Comparison of ENCODE assay signal across 18 cellular contexts in the genomic region with DNA sequence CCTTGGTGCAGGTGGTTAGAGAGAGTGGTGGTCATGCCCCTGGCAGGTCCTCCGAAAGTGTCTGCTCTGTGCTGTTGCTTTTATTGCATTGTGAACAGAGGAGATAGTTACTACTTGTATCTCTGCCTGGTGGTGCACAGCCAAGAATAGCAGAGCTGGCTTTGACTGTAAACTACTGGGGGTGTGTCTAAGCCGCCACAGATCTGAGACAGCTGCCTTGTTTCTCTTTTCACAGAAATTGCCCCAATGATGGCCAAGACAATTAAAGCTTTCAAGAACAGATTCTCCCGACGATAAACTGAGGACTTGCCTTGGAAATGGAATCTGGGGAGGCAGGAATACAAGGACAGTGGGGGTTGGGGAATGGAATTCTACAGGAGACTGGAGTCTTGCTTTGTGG. TPM values are rescaled to one million over a fixed set of nuclear protein-coding genes. Genes with fewer than 3 reads are reported as not detected.
A peak's percentile ranks its signal among the peaks of the same experiment; 100 is the strongest.
DNase-seq lines count a peak whose midpoint lies in the region; ATAC-seq and TF ChIP-seq lines count a peak whose summit lies in the region.
"Had no signal": no experiment of that assay in that cellular context is flagged by ENCODE, and none has a peak within 500 bp of the region (broad histone marks: within the 10 kb centered on the region; RNA-seq: fewer than 3 reads in every experiment).

No MANE protein-coding gene starts in this region.

- H2BK5ac ChIP-seq in H9 (ENCODE audit: insufficient read length, low read length) = no peak overlapping the region

- H3K27me3 Mint-ChIP-seq in H9 (ENCODE audit: low read depth) = no peaks in the 10 kb centered on the region

- H4K8ac ChIP-seq in H9 (replicated peaks; ENCODE audit: insufficient read length, low read depth, low read length) = no peak overlapping the region

- no peaks in the 10 kb centered on the region for H3K27me3 ChIP-seq in psoas muscle (ENCODE audit: insufficient read depth in 3 of 3, low read length in 2 of 3)
- H3K27me3 ChIP-seq in H9 (ENCODE audit: insufficient read depth, low read length) = no peaks in the 10 kb centered on the region
- H3K27me3 ChIP-seq: ascending aorta, Peyer's patch, suprapubic skin had no signal

- no peak for DNase-seq in RWPE1 (ENCODE audit: low spot score)
- peak in 33 of 61 donors; percentile 2 to 65 (median 27) for DNase-seq in caudate nucleus (lab: John Stamatoyannopoulos, UW)
- peak in 28 of 51 donors; percentile 2 to 62 (median 26) for DNase-seq in hypothalamus (lab: John Stamatoyannopoulos, UW)
- DNase-seq in psoas muscle = no peak
- DNase-seq in NK-92 (lab: John Stamatoyannopoulos, UW; ENCODE audit: unreplicated experiment) = no peak
- DNase-seq in H9 = no peak
- DNase-seq: activated CD8-positive, alpha-beta T cell treated with anti-CD3 and anti-CD28 coated beads, Interleukin-2, amount 10 ng/mL, durations not matched to agents 7 days and 5 days; AML-193; dermis blood vessel endothelial cell; GDM1; GOT3; NCI-H1105; NCI-H2171 treated with DMSO at 0.1 percent for 48 hours had no signal

- H3K23ac ChIP-seq in H9 (ENCODE audit: insufficient read length, low read depth, low read length) = no peak overlapping the region

- peaks cover 41 to 84% (median 83%) of the 10 kb centered on the region in 3 experiments; a peak in 6 of 7 replicates for H3K36me3 Mint-ChIP-seq in H9 (ENCODE audit: insufficient read depth in 1 of 3, low read depth in 3 of 3)

- no peak overlapping the region for H3K4me3 Mint-ChIP-seq in H9
- H3K4me3 Mint-ChIP-seq: activated CD8-positive, alpha-beta T cell treated with anti-CD3 and anti-CD28 coated beads, Interleukin-2, amount 10 ng/mL, durations not matched to agents 7 days and 5 days had no signal

- H3K18ac ChIP-seq in H9 (ENCODE audit: insufficient read length, low read depth, low read length) = no peak overlapping the region

- H3K4me3 ChIP-seq in psoas muscle = no peak overlapping the region
- H3K4me3 ChIP-seq: ascending aorta, Peyer's patch, suprapubic skin had no signal

- no peak overlapping the region for H3K4me2 ChIP-seq in H9 (ENCODE audit: insufficient read depth, insufficient read length, low read length)

- POLR2A ChIA-PET in RWPE1 (lab: Yijun Ruan, JAX; ENCODE audit: low non-redundant PET) = no interaction called here

- CTCF ChIA-PET in RWPE1 (lab: Yijun Ruan, JAX) = no interaction called here

- H3K27ac ChIP-seq in RWPE1 = peak overlapping the region; percentile 21
- peak overlapping the region; percentile 24 for H3K27ac ChIP-seq in caudate nucleus (ENCODE audit: low read depth, low read length)
- peak overlapping the region; percentile 19 for H3K27ac ChIP-seq in psoas muscle
- H3K27ac ChIP-seq in H9 (ENCODE audit: insufficient read length, low read depth, low read length) = no peak overlapping the region
- H3K27ac ChIP-seq: ascending aorta, Peyer's patch, suprapubic skin had no signal

- no peak overlapping the region for H2BK20ac ChIP-seq in H9 (ENCODE audit: low read depth, low read length, poor library complexity, severe bottlenecking)

- peaks cover 46% of the 10 kb centered on the region for H3K4me1 ChIP-seq in psoas muscle
- no peaks in the 10 kb centered on the region for H3K4me1 ChIP-seq in H9 (ENCODE audit: insufficient read depth, low read length)
- H3K4me1 ChIP-seq: ascending aorta, Peyer's patch, suprapubic skin had no signal

- H4K20me1 ChIP-seq in H9 (ENCODE audit: control insufficient read depth, insufficient read depth, insufficient read length) = peaks cover 2% of the 10 kb centered on the region

- no peak overlapping the region for H2AFZ ChIP-seq in H9 (ENCODE audit: low read length)

- TF ChIP-seq CTCF in RWPE1 (conservative IDR thresholded peaks at IDR 0.05; ENCODE audit: low read depth) (no peak), psoas muscle (IDR thresholded peaks at IDR 0.05) (no peak), H9 (conservative IDR thresholded peaks at IDR 0.05) (no peak)

- H2BK120ac ChIP-seq in H9 (ENCODE audit: low read depth, low read length, poor library complexity, severe bottlenecking) = no peak overlapping the region

- H3K36me3 ChIP-seq in psoas muscle (ENCODE audit: insufficient read depth in 1 of 2, low read depth in 1 of 2) = peaks cover 14 to 85% of the 10 kb centered on the region in 2 donors

- no peaks in the 10 kb centered on the region for H3K4me1 Mint-ChIP-seq in H9

- H3K4ac ChIP-seq in H9 (ENCODE audit: low read depth, low read length) = no peak overlapping the region

- H4K5ac ChIP-seq in H9 (ENCODE audit: insufficient read length, low read depth, low read length) = no peak overlapping the region

- no peak overlapping the region for H2BK12ac ChIP-seq in H9 (ENCODE audit: insufficient read length, low read depth, low read length)

- 23 to 42% (median 29%) methylated on average over 4 of the region's 4 CpGs for WGBS in psoas muscle, 3 donors
- no CpG with 5 or more reads among the region's 4 CpGs for WGBS in H9 (ENCODE audit: extremely low coverage, insufficient read length, low lambda C conversion rate)

- H3K9me3 ChIP-seq in psoas muscle (no peaks in the 10 kb centered on the region), H9 (ENCODE audit: control insufficient read depth, low read depth, low read length) (no peaks in the 10 kb centered on the region)
- H3K9me3 ChIP-seq: ascending aorta, Peyer's patch, suprapubic skin had no signal

- no peak overlapping the region for H3K9ac ChIP-seq in H9 (ENCODE audit: extremely low read depth, insufficient read length, low read length)

- H2BK15ac ChIP-seq in H9 (ENCODE audit: low read depth, low read length) = no peak overlapping the region

- H3K14ac ChIP-seq in H9 (ENCODE audit: insufficient read depth, low read length) = no peak overlapping the region

- no peak overlapping the region for H4K91ac ChIP-seq in H9 (ENCODE audit: insufficient read length, low read depth, low read length)

- H3K9me3 Mint-ChIP-seq in H9 = no peaks in the 10 kb centered on the region
- H3K9me3 Mint-ChIP-seq: activated T-helper 2 cell treated with anti-CD3 and anti-CD28 coated beads, Interferon-gamma antibody, Interleukin-2, Interleukin-4, amounts not matched to agents 10 μg/mL and 5 μg/mL and 100 μg/mL, durations not matched to agents 14 hours and 24 hours and 36 hours had no signal

- no peak overlapping the region for H3K56ac ChIP-seq in H9 (ENCODE audit: insufficient read length, low read depth, low read length)

- H2AK5ac ChIP-seq in H9 (ENCODE audit: insufficient read length, low read length) = no peak overlapping the region

- H3K79me2 ChIP-seq in H9 (ENCODE audit: insufficient read depth, low read length) = no peaks in the 10 kb centered on the region

- H3K23me2 ChIP-seq in H9 (ENCODE audit: insufficient read length, low read depth, low read length, poor library complexity, severe bottlenecking) = no peaks in the 10 kb centered on the region

- H3K27ac Mint-ChIP-seq in H9 = peak overlapping the region in 1 of 3 experiments; percentile 16; a peak in 1 of 7 replicates
- H3K27ac Mint-ChIP-seq: activated CD8-positive, alpha-beta T cell treated with anti-CD3 and anti-CD28 coated beads, Interleukin-2, amount 10 ng/mL, durations not matched to agents 7 days and 5 days; activated T-helper 2 cell treated with anti-CD3 and anti-CD28 coated beads, Interferon-gamma antibody, Interleukin-2, Interleukin-4, amounts not matched to agents 10 μg/mL and 5 μg/mL and 100 μg/mL, durations not matched to agents 14 hours and 24 hours and 36 hours had no signal

- intact Hi-C loops in psoas muscle (cut with DNase I) = no loop called here

- no peaks in the 10 kb centered on the region for H3K79me1 ChIP-seq in H9 (ENCODE audit: insufficient read depth, low read depth, low read length, poor library complexity, severe bottlenecking)

- H3T11ph ChIP-seq in H9 (ENCODE audit: low read length) = no peak overlapping the region

- ATAC-seq in psoas muscle (peak in 2 of 4 donors; percentile 47 to 57), HG02610 (IDR thresholded peaks at IDR 0.05; ENCODE audit: unreplicated experiment) (no peak)
- ATAC-seq: activated CD8-positive, alpha-beta T cell treated with anti-CD3 and anti-CD28 coated beads, Interleukin-2, amount 10 ng/mL, durations not matched to agents 7 days and 5 days had no signal

RNA-seq across cellular contexts. Expression of gene ELOA, which starts 16.0 kb away (rescaled TPM):
- total RNA-seq in psoas muscle (10 to 100 TPM; 41.4 to 68.9 (median 52.3) TPM), H9 (2021) (66.2 and 69.0 TPM in 2 replicates)
- polyA plus RNA-seq in psoas muscle = 10 to 100 TPM; 19.8 to 53.1 (median 36.2) TPM

RNA-seq across cellular contexts. Expression of gene PITHD1, which starts 18.9 kb away (rescaled TPM):
- total RNA-seq in psoas muscle (10 to 100 TPM; 53.4 to 72.1 (median 63.4) TPM), H9 (2021) (91.2 and 92.0 TPM in 2 replicates)
- 100 to 1,000 TPM in 2 of 3 donors, 10 to 100 TPM in 1; 45.2 to 162 (median 116) TPM for polyA plus RNA-seq in psoas muscle

RNA-seq across cellular contexts. Expression of gene LYPLA2, which starts 31.7 kb away (rescaled TPM):
- total RNA-seq in psoas muscle (10 to 100 TPM; 24.0 to 35.2 (median 28.6) TPM), H9 (2021) (118 and 125 TPM in 2 replicates)
- 10 to 100 TPM; 37.0 to 97.6 (median 43.3) TPM for polyA plus RNA-seq in psoas muscle

RNA-seq across cellular contexts. Expression of gene GALE, which starts 41.3 kb away (rescaled TPM):
- total RNA-seq in psoas muscle (1 to 10 TPM; 6.4 to 7.7 (median 6.9) TPM), H9 (2021) (35.1 and 36.0 TPM in 2 replicates)
- 10 to 100 TPM in 2 of 3 donors, 1 to 10 TPM in 1; 8.5 to 69.9 (median 11.2) TPM for polyA plus RNA-seq in psoas muscle

Comparison
In these comparisons a context has a peak if more than half of its experiments do, and no peak if none do; other contexts are left out.
1. DNase-seq: peak in caudate nucleus (33 of 61) and hypothalamus (28 of 51); none in RWPE1 (single experiment), psoas muscle (0 of 2), NK-92 (single experiment) and H9 (single experiment).